In the genomic region with DNA sequence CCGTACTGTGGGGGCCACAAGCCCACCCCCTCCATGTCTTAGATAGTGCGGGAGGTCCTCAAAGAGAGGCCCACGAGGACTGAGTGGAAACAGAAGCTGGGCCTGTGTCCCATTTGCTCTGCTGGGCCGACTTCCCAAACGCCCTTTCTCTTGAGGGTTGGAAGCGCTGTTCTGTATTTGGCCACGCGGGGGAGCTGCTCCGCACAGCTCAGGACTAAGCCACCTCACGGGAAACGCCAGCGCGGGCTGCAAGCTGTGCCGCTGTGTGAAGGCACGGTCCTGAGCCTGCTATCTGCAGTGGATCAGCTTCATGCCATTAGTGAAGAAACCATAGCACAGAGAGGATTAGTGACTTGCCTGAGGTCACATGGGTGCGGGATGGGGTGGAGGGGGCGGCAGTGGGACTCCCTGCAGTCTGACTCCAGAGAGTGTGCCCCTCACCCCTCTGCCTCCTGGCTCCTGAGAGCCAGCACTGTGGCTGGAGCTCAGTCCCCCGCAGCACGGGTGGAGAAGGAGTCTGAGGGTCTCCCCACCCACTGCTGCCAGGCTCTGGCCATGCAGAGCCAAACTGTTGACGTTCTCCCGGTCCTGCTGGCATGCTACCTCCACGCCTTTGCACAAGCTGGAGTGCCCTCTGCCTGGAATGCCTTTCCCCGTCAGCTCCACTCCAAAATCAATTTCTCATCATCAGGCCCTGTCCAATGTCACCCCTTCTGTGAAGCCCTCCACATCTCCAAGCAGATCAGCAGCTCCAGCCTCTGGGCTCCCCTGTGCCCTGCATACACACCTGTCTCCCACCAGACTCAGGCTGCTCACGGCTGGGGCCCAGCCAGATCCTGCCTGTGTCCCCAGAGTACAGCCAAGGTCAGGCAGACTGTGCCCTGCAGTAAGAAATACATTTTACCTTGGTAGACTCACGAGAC, we compare ENCODE assay signal across 8 cellular contexts. TPM values are rescaled to one million over a fixed set of nuclear protein-coding genes. Genes with fewer than 3 reads are reported as not detected.
DNase-seq lines count a peak whose midpoint lies in the region; ATAC-seq, FAIRE-seq and TF ChIP-seq lines count a peak whose summit lies in the region.

No MANE protein-coding gene starts in this region.

- BruUV-seq in Calu3 (replicated peaks; lab: Mats Ljungman, UMichigan): no TSS peak

- peaks cover 50% of the 10 kb centered on the region for H3K27me3 Mint-ChIP-seq in Calu3 (ENCODE audit: unreplicated experiment)
- H3K27me3 Mint-ChIP-seq in HFFc6 (ENCODE audit: insufficient read depth): peaks cover 31% of the 10 kb centered on the region

- H3K36me3 Mint-ChIP-seq in Calu3 (ENCODE audit: insufficient read depth, unreplicated experiment) (no peaks in the 10 kb centered on the region), HFFc6 (ENCODE audit: low read depth) (no peaks in the 10 kb centered on the region)

- H3K27ac Mint-ChIP-seq in Calu3 (ENCODE audit: unreplicated experiment) (no peak overlapping the region), HFFc6 (no peak overlapping the region)

- H2AFZ ChIP-seq in keratinocyte (ENCODE audit: control insufficient read depth, low read length): no peak overlapping the region

- H3K4me3 Mint-ChIP-seq in Calu3 (ENCODE audit: low read depth, unreplicated experiment) (no peak overlapping the region), HFFc6 (no peak overlapping the region)

- H3K4me3 ChIP-seq in keratinocyte (ENCODE audit: control insufficient read depth in 2 of 3, extremely low read depth in 1 of 3, insufficient read depth in 2 of 3, low read depth in 1 of 3, low read length in 3 of 3): no peak overlapping the region

- ATAC-seq in HG03378 (IDR thresholded peaks at IDR 0.05; ENCODE audit: unreplicated experiment): no peak

- no peaks in the 10 kb centered on the region for H3K4me1 ChIP-seq in keratinocyte (ENCODE audit: control insufficient read depth, extremely low read depth, insufficient read depth, low read length)

- dilution Hi-C loops in keratinocyte (cut with MboI; ENCODE audit: extremely low pct_ligation_motif_present, low sequenced_read_pairs): no loop called here

- CTCF ChIA-PET in Calu3 (lab: Charles Lee): interaction anchor here (0.5 to 2.8 kb wide), 10 partner anchors 12 to 527 kb away, joined by 3 to 26 read pairs (median 3); a partner anchor contains a TSS

- H4K20me1 ChIP-seq in keratinocyte (ENCODE audit: control insufficient read depth, extremely low read depth, insufficient read depth, low read length): no peaks in the 10 kb centered on the region

- intact Hi-C loops in Calu3 (cut with micrococcal nuclease; ENCODE audit: unreplicated experiment): no loop called here

- DNase-seq in Calu3: peak; percentile 86
- DNase-seq in HFFc6: peak; percentile 67
- DNase-seq in NCI-H345 treated with DMSO at 0.1 percent for 48 hours (lab: John Stamatoyannopoulos, UW; ENCODE audit: unreplicated experiment): peak; percentile 46
- peak; percentile 68 to 77 for DNase-seq in activated CD4-positive, alpha-beta T cell treated with anti-CD3 and anti-CD28 coated beads for 24 hours (ENCODE audit: low read depth in 2 of 2)
- peak; percentile 39 for DNase-seq in central memory CD4-positive, alpha-beta T cell
- peak; percentile 49 for DNase-seq in keratinocyte (ENCODE audit: low read depth, low spot score)
- DNase-seq in stimulated activated CD4-positive, alpha-beta T cell treated with anti-CD3 and anti-CD28 coated beads, Interleukin-1b, Interleukin-23, amount 100 ng/mL, for 1 hour (ENCODE audit: low read depth in 2 of 2): peak; percentile 30 to 66

- H3K9me3 Mint-ChIP-seq in Calu3 (ENCODE audit: low read depth, unreplicated experiment) (no peaks in the 10 kb centered on the region), HFFc6 (no peaks in the 10 kb centered on the region)

- H3K36me3 ChIP-seq in keratinocyte (ENCODE audit: control insufficient read depth in 2 of 2, extremely low read depth in 1 of 2, insufficient read depth in 2 of 2, low read length in 2 of 2): no peaks in the 10 kb centered on the region

- TF ChIP-seq CTCF in Calu3 (IDR thresholded peaks at IDR 0.05; ENCODE audit: unreplicated experiment): peak; percentile 84
- TF ChIP-seq CTCF in HFFc6 (IDR thresholded peaks at IDR 0.05): peak; percentile 92
- TF ChIP-seq CTCF in keratinocyte (optimal IDR thresholded peaks at IDR 0.05 in 1 of 3, IDR thresholded peaks at IDR 0.05 in 1 of 3, conservative IDR thresholded peaks at IDR 0.05 in 1 of 3; ENCODE audit: extremely low read depth in 1 of 3, insufficient read depth in 2 of 3, low read length in 3 of 3): peak; percentile 91 to 94 (median 92)

- peaks cover 18% of the 10 kb centered on the region for H3K27me3 ChIP-seq in keratinocyte (ENCODE audit: control insufficient read depth, extremely low read depth, insufficient read depth, low read length)

- H3K9me1 ChIP-seq in keratinocyte (ENCODE audit: control insufficient read depth, extremely low read depth, insufficient read depth, low read length): no peaks in the 10 kb centered on the region

- no peak for FAIRE-seq in keratinocyte (lab: Jason Lieb, UNC)

- no peak overlapping the region for H3K27ac ChIP-seq in keratinocyte (ENCODE audit: control insufficient read depth, insufficient read depth, low read length)

- no peak overlapping the region for H3K9ac ChIP-seq in keratinocyte (ENCODE audit: control insufficient read depth, extremely low read depth, insufficient read depth, low read length)

- H3K9me3 ChIP-seq in keratinocyte (ENCODE audit: control insufficient read depth, low read depth, low read length): no peaks in the 10 kb centered on the region

- H3K4me1 Mint-ChIP-seq in Calu3 (ENCODE audit: low read depth, unreplicated experiment) (peaks cover 10% of the 10 kb centered on the region), HFFc6 (ENCODE audit: low read depth) (peaks cover 9% of the 10 kb centered on the region)

- H3K4me2 ChIP-seq in keratinocyte (ENCODE audit: control insufficient read depth, extremely low read depth, insufficient read depth, low read depth, low read length): no peak overlapping the region

- no peaks in the 10 kb centered on the region for H3K79me2 ChIP-seq in keratinocyte (ENCODE audit: control insufficient read depth, insufficient read depth, low read length)

RNA-seq across cellular contexts. Expression of a gene that starts 51.5 kb away (rescaled TPM):
- 0.17 TPM in 1 of 2 replicates, not detected in the other for total RNA-seq in Calu3 (2022)
- total RNA-seq in HFFc6 (2021; fragmentation: NEBNext Ultra II Directional; extraction: Animal tissue kit (Norgen Biotek cat#: 25700)): 1 to 10 TPM in 3 of 6 experiments, under 1 TPM in 3; 0.57 to 1.3 (median 1.0) TPM
- 0.05 to 0.17 TPM in 2 of 3 replicates, not detected in the other for polyA plus RNA-seq in keratinocyte
- not detected for polyA plus RNA-seq in keratinocyte (2011; ENCODE audit: low read depth)
- polyA plus RNA-seq in keratinocyte (2011; cell fraction: cytosol; rRNA removed): 0.09 and 0.13 TPM in 2 replicates
- 0.15 and 0.35 TPM in 2 replicates for polyA plus RNA-seq in keratinocyte (2011; cell fraction: nucleus; rRNA removed)
- 0.09 TPM in 1 of 2 replicates, not detected in the other for polyA plus RNA-seq in keratinocyte (2012; ENCODE audit: low replicate concordance)
- polyA minus RNA-seq in keratinocyte: not detected in 3 replicates
- 0.77 TPM for polyA minus RNA-seq in keratinocyte (2011; cell fraction: cytosol; rRNA and poly(A)+ RNA removed)
- 0.11 TPM in 1 of 2 replicates, not detected in the other for polyA minus RNA-seq in keratinocyte (2011; cell fraction: nucleus; rRNA and poly(A)+ RNA removed)
